6 cellular contexts compared by ENCODE assay signal in genomic region chr1:155003227-155003765, GRCh38. TPM values are rescaled to one million over a fixed set of nuclear protein-coding genes. Genes with fewer than 3 reads are reported as not detected.
DNase-seq lines count a peak whose midpoint lies in the region; ATAC-seq and TF ChIP-seq lines count a peak whose summit lies in the region.

No MANE protein-coding gene starts in this region.

- no peaks in the 10 kb centered on the region for H3K27me3 ChIP-seq in A673 (replicated peaks; ENCODE audit: insufficient read depth, low read depth, low read length, poor library complexity)
- H3K27me3 ChIP-seq in MG63, result no peaks in the 10 kb centered on the region
- no peaks in the 10 kb centered on the region for H3K27me3 ChIP-seq in neuronal stem cell (ENCODE audit: control insufficient read depth in 3 of 3, insufficient read depth in 3 of 3, low read depth in 1 of 3, low read length in 3 of 3)

- CTCF ChIA-PET in A673 (lab: Charles Lee), result interaction anchor here (0.7 to 1.0 kb wide), 2 partner anchors 13 to 14 kb away, joined by 3 to 4 read pairs; no protein-coding TSS in a partner anchor

- DNase-seq in A673 (ENCODE audit: low spot score), result peak; percentile 41
- peak; percentile 58 for DNase-seq in MG63
- DNase-seq in caudate nucleus (lab: John Stamatoyannopoulos, UW), result peak in 16 of 61 donors; percentile 22 to 71 (median 47)
- DNase-seq in neuronal stem cell (ENCODE audit: low spot score), result no peak

- H2BK12ac ChIP-seq in neuronal stem cell (ENCODE audit: low read length), result no peak overlapping the region

- peak overlapping the region; percentile 84 for H2AFZ ChIP-seq in neuronal stem cell (ENCODE audit: low read length)

- no peak for ATAC-seq in HG03280 (IDR thresholded peaks at IDR 0.05; ENCODE audit: unreplicated experiment)
- ATAC-seq in GM18511 (IDR thresholded peaks at IDR 0.05; ENCODE audit: unreplicated experiment), result no peak

- no peak overlapping the region for H4K8ac ChIP-seq in neuronal stem cell (ENCODE audit: low read depth, low read length)

- H2AK5ac ChIP-seq in neuronal stem cell (ENCODE audit: low read depth, low read length), result peak overlapping the region; percentile 72

- H3K9ac ChIP-seq in neuronal stem cell (ENCODE audit: low read depth, low read length, poor library complexity), result peak overlapping the region; percentile 85

- intact Hi-C loops in A673 (cut with micrococcal nuclease; ENCODE audit: unreplicated experiment), result loop anchor here (5.0 kb wide), 2 partner anchors 79 to 446 kb away; partner anchors contain the start of gene UBE2Q1

- peak overlapping the region; percentile 94 for H3K14ac ChIP-seq in neuronal stem cell (ENCODE audit: low read length)

- H3K4me1 ChIP-seq in A673 (ENCODE audit: insufficient read depth, low read length, poor library complexity, severe bottlenecking) (peaks cover 20% of the 10 kb centered on the region), neuronal stem cell (ENCODE audit: control insufficient read depth in 2 of 2, insufficient read depth in 1 of 2, low read depth in 1 of 2, low read length in 2 of 2) (peaks cover 18 to 20% of the 10 kb centered on the region in 2 donors)

- H2BK120ac ChIP-seq in neuronal stem cell (ENCODE audit: low read depth, low read length), result peak overlapping the region; percentile 94

- H2BK5ac ChIP-seq in neuronal stem cell (ENCODE audit: low read length), result peak overlapping the region; percentile 97

- H3K36me3 ChIP-seq in A673 (ENCODE audit: insufficient read depth, low read length, poor library complexity, severe bottlenecking) (no peaks in the 10 kb centered on the region), MG63 (peaks cover 45% of the 10 kb centered on the region), neuronal stem cell (replicated peaks in 1 of 2; ENCODE audit: control insufficient read depth in 2 of 2, insufficient read depth in 2 of 2, low read length in 2 of 2) (no peaks in the 10 kb centered on the region)

- TF ChIP-seq CTCF in A673 (conservative IDR thresholded peaks at IDR 0.05; ENCODE audit: low read depth, low read length), result no peak

- H3K4me2 ChIP-seq in neuronal stem cell (ENCODE audit: insufficient read depth, low read length, poor library complexity, severe bottlenecking), result peak overlapping the region; percentile 99

- no peaks in the 10 kb centered on the region for H3K9me3 ChIP-seq in A673 (ENCODE audit: low read depth, low read length, poor library complexity, severe bottlenecking)
- H3K9me3 ChIP-seq in MG63, result no peaks in the 10 kb centered on the region; the same call in 1 of the 2 replicates
- no peaks in the 10 kb centered on the region for H3K9me3 ChIP-seq in neuronal stem cell (replicated peaks in 1 of 2; ENCODE audit: control insufficient read depth in 2 of 2, insufficient read depth in 1 of 2, low read depth in 1 of 2, low read length in 2 of 2)

- H4K91ac ChIP-seq in neuronal stem cell (ENCODE audit: low read depth, low read length, poor library complexity), result peak overlapping the region; percentile 85

- peaks cover 12% of the 10 kb centered on the region for H3K79me1 ChIP-seq in neuronal stem cell (ENCODE audit: low read depth, low read length)

- no CpG with 5 or more reads among the region's 37 CpGs for WGBS in neuronal stem cell (ENCODE audit: extremely low coverage in 2 of 2, insufficient read length in 2 of 2, insufficient replicate concordance in 1 of 2), 2 donors

- peak overlapping the region; percentile 97 for H3K18ac ChIP-seq in neuronal stem cell (ENCODE audit: low read length)

- peak overlapping the region; percentile 89 for H3K27ac ChIP-seq in A673 (ENCODE audit: low read depth, low read length, poor library complexity, severe bottlenecking)
- H3K27ac ChIP-seq in caudate nucleus (ENCODE audit: low read depth, low read length), result peak overlapping the region; percentile 96
- H3K27ac ChIP-seq in neuronal stem cell (replicated peaks; ENCODE audit: low read length), result peak overlapping the region; percentile 40

- BruUV-seq in A673 (replicated peaks; lab: Mats Ljungman, UMichigan), result no TSS peak

- H3K4me3 ChIP-seq in A673 (ENCODE audit: low read depth, low read length, poor library complexity, severe bottlenecking) (peak overlapping the region; percentile 70), MG63 (peak overlapping the region; percentile 97), neuronal stem cell (ENCODE audit: low read length in 2 of 2) (peak overlapping the region; percentile 89 to 90)

- POLR2A ChIA-PET in A673 (lab: Charles Lee; ENCODE audit: low non-redundant PET), result interaction anchor here (0.7 kb wide), 1 partner anchor 274 kb away, joined by 9 read pairs; the partner anchor contains the start of gene HCN3

- H2BK15ac ChIP-seq in neuronal stem cell (ENCODE audit: low read length), result peak overlapping the region; percentile 69

- H3K4ac ChIP-seq in neuronal stem cell (ENCODE audit: low read length), result peak overlapping the region; percentile 95

- H3K23ac ChIP-seq in neuronal stem cell (ENCODE audit: low read depth, low read length, poor library complexity), result peak overlapping the region; percentile 80

RNA-seq across cellular contexts. Expression of gene ZBTB7B, which starts 0.7 kb away (rescaled TPM):
- 19.2 and 21.8 TPM in 2 replicates for total RNA-seq in A673 (2021)
- total RNA-seq in MG63 (2014; rRNA removed; shearing (Covaris generic); ENCODE audit: low replicate concordance), result 25.7 and 60.5 TPM in 2 replicates
- 5.5 TPM for polyA plus RNA-seq in neuronal stem cell (2013, experiment 1 of 2)
- polyA plus RNA-seq in neuronal stem cell (2013, experiment 2 of 2), result 5.6 TPM

RNA-seq across cellular contexts. Expression of gene LENEP, which starts 9.9 kb away (rescaled TPM):
- total RNA-seq in A673 (2021), result 1.4 and 1.7 TPM in 2 replicates
- not detected in 2 replicates for total RNA-seq in MG63 (2014; rRNA removed; shearing (Covaris generic); ENCODE audit: low replicate concordance)
- polyA plus RNA-seq in neuronal stem cell (2013, experiment 1 of 2), result not detected
- polyA plus RNA-seq in neuronal stem cell (2013, experiment 2 of 2), result 0.10 TPM

RNA-seq across cellular contexts. Expression of gene FLAD1, which starts 20.2 kb away (rescaled TPM):
- 82.4 and 84.2 TPM in 2 replicates for total RNA-seq in A673 (2021)
- total RNA-seq in MG63 (2014; rRNA removed; shearing (Covaris generic); ENCODE audit: low replicate concordance), result 39.6 and 49.6 TPM in 2 replicates
- 42.3 TPM for polyA plus RNA-seq in neuronal stem cell (2013, experiment 1 of 2)
- 41.1 TPM for polyA plus RNA-seq in neuronal stem cell (2013, experiment 2 of 2)

RNA-seq across cellular contexts. Expression of gene CKS1B, which starts 28.8 kb away (rescaled TPM):
- 291 and 295 TPM in 2 replicates for total RNA-seq in A673 (2021)
- total RNA-seq in MG63 (2014; rRNA removed; shearing (Covaris generic); ENCODE audit: low replicate concordance), result 124 and 222 TPM in 2 replicates
- 629 TPM for polyA plus RNA-seq in neuronal stem cell (2013, experiment 1 of 2)
- 633 TPM for polyA plus RNA-seq in neuronal stem cell (2013, experiment 2 of 2)

RNA-seq across cellular contexts. Expression of gene DCST2, which starts 30.3 kb away (rescaled TPM):
- 0.21 TPM in 1 of 2 replicates, not detected in the other for total RNA-seq in A673 (2021)
- not detected in 2 replicates for total RNA-seq in MG63 (2014; rRNA removed; shearing (Covaris generic); ENCODE audit: low replicate concordance)
- 2.7 TPM for polyA plus RNA-seq in neuronal stem cell (2013, experiment 1 of 2)
- polyA plus RNA-seq in neuronal stem cell (2013, experiment 2 of 2), result 2.2 TPM

Comparison
In these comparisons a context has a peak if more than half of its experiments do, and no peak if none do; other contexts are left out.
1. H3K27ac ChIP-seq: peak in every context shown above with its lines; median percentile 96 in caudate nucleus; 89 in A673; 40 in neuronal stem cell.